ENCODE assay signal across 30 cellular contexts in the genomic region with DNA sequence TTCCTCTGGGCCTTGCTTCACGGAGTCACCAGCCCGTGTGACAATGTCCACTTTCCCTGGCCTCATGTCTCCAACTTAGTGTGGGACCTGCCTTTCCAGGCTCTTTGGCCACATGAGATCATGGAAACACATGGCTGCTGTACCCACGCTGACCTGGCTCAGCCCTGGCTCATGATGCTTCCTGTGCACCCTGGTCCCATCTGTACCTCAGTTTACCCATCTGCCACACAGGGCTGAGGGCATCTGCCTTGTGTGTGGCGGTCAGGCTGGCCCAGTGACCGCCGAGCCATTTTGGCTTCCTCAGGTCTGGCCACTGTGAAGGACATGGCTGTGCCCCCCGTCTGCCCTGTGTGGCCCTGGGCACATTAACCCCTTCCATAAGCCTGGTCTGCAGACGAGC. TPM values are rescaled to one million over a fixed set of nuclear protein-coding genes. Genes with fewer than 3 reads are reported as not detected.
"Had no signal": no experiment of that assay in that cellular context is flagged by ENCODE, and none has a peak within 500 bp of the region (broad histone marks: within the 10 kb centered on the region; RNA-seq: fewer than 3 reads in every experiment).

No MANE protein-coding gene starts in this region.

- H3K36me3 ChIP-seq: esophagus squamous epithelium, heart right ventricle, left lung, neutrophil, prostate gland, sigmoid colon, thoracic aorta, tibial nerve, upper lobe of left lung, uterus had no signal

- H3K27me3 Mint-ChIP-seq: naive thymus-derived CD4-positive, alpha-beta T cell; stimulated activated naive CD8-positive, alpha-beta T cell treated with anti-CD3 and anti-CD28 coated beads, Interleukin-15, Interleukin-2, amounts not matched to agents 100 ng/mL and 50 ng/mL, for 24 hours had no signal

- H3K4me1 ChIP-seq: esophagus squamous epithelium, heart right ventricle, left lung, parathyroid adenoma, prostate gland, sigmoid colon, tibial nerve, upper lobe of left lung, uterus had no signal

- H3K79me2 ChIP-seq: parathyroid adenoma had no signal

- H3K27ac ChIP-seq: coronary artery, esophagus squamous epithelium, heart right ventricle, left lung, neutrophil, parathyroid adenoma, prostate gland, sigmoid colon, thoracic aorta, tibial nerve, upper lobe of left lung, uterus had no signal

- H3K4me1 Mint-ChIP-seq: naive thymus-derived CD4-positive, alpha-beta T cell had no signal

- FAIRE-seq: islet of Langerhans had no signal

- H3K9me3 ChIP-seq: esophagus squamous epithelium, heart right ventricle, left lung, neutrophil, prostate gland, sigmoid colon, thoracic aorta, tibial nerve, upper lobe of left lung, uterus had no signal

- H3K9ac ChIP-seq: parathyroid adenoma had no signal

- H3K9me3 Mint-ChIP-seq: nephron progenitor cell; stimulated activated naive B cell treated with anti-CD40 and anti-IgM and Interleukin-4, amounts not matched to agents 10 μg/mL and 1 μg/mL and 100 μg/mL, for 72 hours; stimulated activated naive CD8-positive, alpha-beta T cell treated with anti-CD3 and anti-CD28 coated beads, Interleukin-15, Interleukin-2, amounts not matched to agents 100 ng/mL and 50 ng/mL, for 24 hours had no signal

- DNase-seq: dermis blood vessel endothelial cell; effector memory CD4-positive, alpha-beta T cell; erythroblast; esophagus squamous epithelium; foreskin melanocyte; glutamatergic neuron; heart right ventricle; hippocampal formation; left cardiac atrium; left lung; mesenchymal stem cell; midbrain; naive thymus-derived CD4-positive, alpha-beta T cell; nephron progenitor cell; right cardiac atrium; sigmoid colon; stimulated activated CD4-positive, alpha-beta T cell treated with anti-CD3 and anti-CD28 coated beads, Interleukin-2, amount 100 ng/mL, for 24 hours; stimulated activated CD4-positive, alpha-beta T cell treated with anti-CD3 and anti-CD28 coated beads, Interleukin-4, amount 100 ng/mL, for 4 hours; stimulated activated naive B cell treated with anti-CD40 and anti-IgM and Interleukin-4, amounts not matched to agents 10 μg/mL and 1 μg/mL and 100 μg/mL, for 72 hours; uterus had no signal

- H3K27ac Mint-ChIP-seq: naive thymus-derived CD4-positive, alpha-beta T cell; nephron progenitor cell; stimulated activated naive B cell treated with anti-CD40 and anti-IgM and Interleukin-4, amounts not matched to agents 10 μg/mL and 1 μg/mL and 100 μg/mL, for 72 hours; stimulated activated naive CD8-positive, alpha-beta T cell treated with anti-CD3 and anti-CD28 coated beads, Interleukin-15, Interleukin-2, amounts not matched to agents 100 ng/mL and 50 ng/mL, for 24 hours had no signal

- ATAC-seq: heart right ventricle; left cardiac atrium; left lung; naive thymus-derived CD4-positive, alpha-beta T cell; right cardiac atrium; stimulated activated naive B cell treated with anti-CD40 and anti-IgM and Interleukin-4, amounts not matched to agents 10 μg/mL and 1 μg/mL and 100 μg/mL, for 72 hours had no signal

- H3K36me3 Mint-ChIP-seq: naive thymus-derived CD4-positive, alpha-beta T cell; stimulated activated naive B cell treated with anti-CD40 and anti-IgM and Interleukin-4, amounts not matched to agents 10 μg/mL and 1 μg/mL and 100 μg/mL, for 72 hours had no signal

- H3K4me3 ChIP-seq: coronary artery, esophagus squamous epithelium, heart right ventricle, left lung, prostate gland, sigmoid colon, thoracic aorta, tibial nerve, upper lobe of left lung, uterus had no signal

- H3K4me3 Mint-ChIP-seq: naive thymus-derived CD4-positive, alpha-beta T cell; nephron progenitor cell; stimulated activated naive B cell treated with anti-CD40 and anti-IgM and Interleukin-4, amounts not matched to agents 10 μg/mL and 1 μg/mL and 100 μg/mL, for 72 hours; stimulated activated naive CD8-positive, alpha-beta T cell treated with anti-CD3 and anti-CD28 coated beads, Interleukin-15, Interleukin-2, amounts not matched to agents 100 ng/mL and 50 ng/mL, for 24 hours had no signal

- H2AFZ ChIP-seq: parathyroid adenoma had no signal

- H3K27me3 ChIP-seq: left lung, neutrophil, upper lobe of left lung, uterus had no signal

RNA-seq across cellular contexts. Expression of a gene that starts 32.2 kb away (rescaled TPM):
- total RNA-seq: naive thymus-derived CD4-positive, alpha-beta T cell; skeletal muscle tissue; thoracic aorta had no signal
- polyA plus RNA-seq: naive thymus-derived CD4-positive, alpha-beta T cell had no signal
